ENCODE assay signal across 2 cellular contexts in the genomic region with DNA sequence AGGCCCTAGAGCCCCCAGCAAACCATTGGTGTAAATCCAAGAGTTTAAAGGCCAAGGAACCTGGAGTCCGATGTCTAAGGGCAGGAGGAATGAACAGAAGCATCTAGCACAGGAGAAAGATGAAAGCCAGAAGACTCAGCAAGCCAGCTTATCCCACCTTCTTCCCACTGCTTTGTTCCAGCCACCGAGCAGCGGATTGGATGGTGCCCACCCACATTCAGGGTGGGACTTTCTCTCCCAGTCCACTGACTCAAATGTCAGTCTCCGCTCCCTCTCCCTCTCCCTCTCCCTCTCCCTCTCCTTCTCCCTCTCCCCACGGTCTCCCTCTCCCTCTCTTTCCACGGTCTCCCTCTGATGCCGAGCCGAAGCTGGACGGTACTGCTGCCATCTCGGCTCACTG. TPM values are rescaled to one million over a fixed set of nuclear protein-coding genes. Genes with fewer than 3 reads are reported as not detected.
"Had no signal": no experiment of that assay in that cellular context is flagged by ENCODE, and none has a peak within 500 bp of the region (broad histone marks: within the 10 kb centered on the region; RNA-seq: fewer than 3 reads in every experiment).

No MANE protein-coding gene starts in this region.

RNA-seq across cellular contexts. Expression of a gene that starts 29.0 kb away (rescaled TPM):
- total RNA-seq: GM12878 had no signal
- polyA plus RNA-seq: GM12878 had no signal

RNA-seq across cellular contexts. Expression of a gene that starts 54.5 kb away (rescaled TPM):
- total RNA-seq: G401, GM12878 had no signal
- polyA plus RNA-seq: GM12878 had no signal
